Comparison of ENCODE assay signal across 7 cellular contexts in genomic region chr4:77219266-77219665, GRCh38.
"Had no signal": no experiment of that assay in that cellular context is flagged by ENCODE, and none has a peak within 500 bp of the region (broad histone marks: within the 10 kb centered on the region; RNA-seq: fewer than 3 reads in every experiment).

No MANE protein-coding gene starts in this region.

- ATAC-seq: K562 had no signal

- H3K4me3 ChIP-seq: K562 had no signal

- H3K9ac ChIP-seq: KMS-11 had no signal

- DNase-seq: IMR-90, KBM-7, KG1 had no signal

- H3K27ac ChIP-seq: HL-60, KMS-11 had no signal

- FAIRE-seq: HTR-8/SVneo, K562 had no signal

- H3K4me2 ChIP-seq: KMS-11 had no signal
